ENCODE assay signal across 11 cellular contexts in the genomic region with DNA sequence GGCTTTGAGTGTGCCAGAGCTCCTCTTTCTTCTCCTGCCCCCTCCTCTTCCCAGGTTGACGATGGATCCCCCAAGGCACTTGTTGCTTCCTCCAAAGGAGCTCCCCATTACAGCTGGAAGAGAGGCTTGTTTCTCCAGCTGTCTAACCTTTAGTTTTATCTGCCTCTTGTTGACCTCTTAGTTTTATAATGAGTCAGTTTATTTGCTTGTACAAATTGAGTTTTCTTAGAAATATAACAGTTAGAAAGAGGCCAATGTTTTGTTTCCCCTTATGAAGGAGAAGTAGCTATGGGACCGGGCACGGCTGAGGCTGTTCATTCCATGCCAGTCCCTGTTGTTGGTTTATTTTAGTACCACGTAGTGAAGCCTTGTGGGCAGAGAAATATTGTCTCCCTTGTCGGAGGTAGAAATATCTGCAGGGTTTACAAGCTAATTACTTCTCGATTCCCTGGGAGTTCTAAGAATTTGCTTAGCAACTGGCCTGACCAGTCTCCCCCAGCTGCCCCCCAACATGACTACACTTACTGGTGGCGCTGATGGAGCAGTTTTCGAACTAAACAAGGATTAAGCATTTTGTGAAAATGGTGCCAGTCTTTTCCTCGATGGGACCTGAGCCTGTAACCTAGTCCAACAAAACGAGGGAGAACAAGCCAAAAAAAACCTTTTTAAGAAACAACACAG.
DNase-seq lines count a peak whose midpoint lies in the region; ATAC-seq, FAIRE-seq and TF ChIP-seq lines count a peak whose summit lies in the region.
"Had no signal": no experiment of that assay in that cellular context is flagged by ENCODE, and none has a peak within 500 bp of the region (broad histone marks: within the 10 kb centered on the region; RNA-seq: fewer than 3 reads in every experiment).

No MANE protein-coding gene starts in this region.

- CTCF ChIA-PET in AG04450 (lab: Charles Lee), result no interaction called here

- peaks cover 26 to 32% (median 29%) of the 10 kb centered on the region in 3 donors for H3K4me1 ChIP-seq in pancreas
- H3K4me1 ChIP-seq: BLaER1 had no signal

- WGBS in pancreas, 2 donors, result 12 to 14% methylated on average over 10 of the region's 10 CpGs

- POLR2A ChIA-PET in AG04450 (lab: Yijun Ruan, JAX), result no interaction called here

- no peak for TF ChIP-seq CTCF in AG04450 (IDR thresholded peaks at IDR 0.05; ENCODE audit: low read depth, low read length)
- no peak for TF ChIP-seq CTCF in VCaP (conservative IDR thresholded peaks at IDR 0.05)
- no peak for TF ChIP-seq CTCF in pancreas (IDR thresholded peaks at IDR 0.05)

- DNase-seq in AG04450 (ENCODE audit: low read depth, low spot score) (no peak), left cardiac atrium (no peak), pancreas (no peak), NCI-H524 treated with DMSO at 0.1 percent for 48 hours (lab: John Stamatoyannopoulos, UW) (no peak), NCI-H1930 (lab: John Stamatoyannopoulos, UW) (no peak)

- no peak for FAIRE-seq in pancreas (lab: Jason Lieb, UNC)

- no peaks in the 10 kb centered on the region for H3K36me3 Mint-ChIP-seq in activated T-helper 17 cell treated with anti-CD3 and anti-CD28 coated beads, Interleukin-2, amount 50 U/mL, for 72 hours (ENCODE audit: low read depth)

- no peaks in the 10 kb centered on the region for H3K36me3 ChIP-seq in pancreas
- H3K36me3 ChIP-seq: BLaER1, neutrophil had no signal

- no peak overlapping the region for H3K27ac Mint-ChIP-seq in activated T-helper 17 cell treated with anti-CD3 and anti-CD28 coated beads, Interleukin-2, amount 50 U/mL, for 72 hours
- H3K27ac Mint-ChIP-seq: stimulated activated naive CD8-positive, alpha-beta T cell treated with anti-CD3 and anti-CD28 coated beads, Interleukin-15, Interleukin-2, amounts not matched to agents 100 ng/mL and 50 ng/mL, for 24 hours had no signal

- H3K9me3 Mint-ChIP-seq in activated T-helper 17 cell treated with anti-CD3 and anti-CD28 coated beads, Interleukin-2, amount 50 U/mL, for 72 hours, result no peaks in the 10 kb centered on the region
- H3K9me3 Mint-ChIP-seq: stimulated activated naive CD8-positive, alpha-beta T cell treated with anti-CD3 and anti-CD28 coated beads, Interleukin-15, Interleukin-2, amounts not matched to agents 100 ng/mL and 50 ng/mL, for 24 hours had no signal

- H3K9me3 ChIP-seq in AG04450 (ENCODE audit: control insufficient read depth, insufficient read depth, low read length) (no peaks in the 10 kb centered on the region), pancreas (no peaks in the 10 kb centered on the region)
- H3K9me3 ChIP-seq: BLaER1, neutrophil had no signal

- ATAC-seq in left cardiac atrium (peak; percentile 43 to 65), pancreas (peak; percentile 41 to 61 (median 52)), HG02571 (IDR thresholded peaks at IDR 0.05; ENCODE audit: unreplicated experiment) (no peak)
- no peak for ATAC-seq in activated T-helper 17 cell treated with anti-CD3 and anti-CD28 coated beads, Interleukin-2, amount 50 U/mL, for 72 hours (replicated peaks)

- peaks cover 3% of the 10 kb centered on the region for H3K27me3 Mint-ChIP-seq in activated T-helper 17 cell treated with anti-CD3 and anti-CD28 coated beads, Interleukin-2, amount 50 U/mL, for 72 hours
- H3K27me3 Mint-ChIP-seq: stimulated activated naive CD8-positive, alpha-beta T cell treated with anti-CD3 and anti-CD28 coated beads, Interleukin-15, Interleukin-2, amounts not matched to agents 100 ng/mL and 50 ng/mL, for 24 hours had no signal

- no peak overlapping the region for H3K4me3 Mint-ChIP-seq in activated T-helper 17 cell treated with anti-CD3 and anti-CD28 coated beads, Interleukin-2, amount 50 U/mL, for 72 hours
- H3K4me3 Mint-ChIP-seq: stimulated activated naive CD8-positive, alpha-beta T cell treated with anti-CD3 and anti-CD28 coated beads, Interleukin-15, Interleukin-2, amounts not matched to agents 100 ng/mL and 50 ng/mL, for 24 hours had no signal

- H3K27ac ChIP-seq in AG04450 (ENCODE audit: low read depth, low read length) (peak overlapping the region; percentile 68), VCaP (peak overlapping the region; percentile 90), pancreas (peak overlapping the region; percentile 69 to 94 (median 82))
- H3K27ac ChIP-seq: BLaER1, neutrophil had no signal

- intact Hi-C loops in left cardiac atrium (cut with DNase I) (loop anchor here in 1 of 2 donors (10.0 kb wide), 1 partner anchor 150 kb away; no protein-coding TSS in a partner anchor), pancreas (cut with DNase I) (no loop called here)

- H3K4me1 Mint-ChIP-seq in activated T-helper 17 cell treated with anti-CD3 and anti-CD28 coated beads, Interleukin-2, amount 50 U/mL, for 72 hours, result no peaks in the 10 kb centered on the region

- no peaks in the 10 kb centered on the region for H3K27me3 ChIP-seq in AG04450 (ENCODE audit: control insufficient read depth, insufficient read depth, low read length)
- H3K27me3 ChIP-seq in pancreas, result no peaks in the 10 kb centered on the region
- H3K27me3 ChIP-seq: BLaER1, neutrophil had no signal

- H3K4me3 ChIP-seq in AG04450 (ENCODE audit: low read depth, low read length) (no peak overlapping the region), pancreas (peak overlapping the region in 1 of 4 donors; percentile 1)
- H3K4me3 ChIP-seq: BLaER1 had no signal

Comparison
In these comparisons a context has a peak if more than half of its experiments do, and no peak if none do; other contexts are left out.
1. ATAC-seq: peak in left cardiac atrium (2 of 2) and pancreas (4 of 4); none in HG02571 (single experiment) and activated T-helper 17 cell treated with anti-CD3 and anti-CD28 coated beads, Interleukin-2, amount 50 U/mL, for 72 hours (single experiment).
2. Peak in every context shown above with its lines, with median percentiles within 50 percentile points of each other: H3K27ac ChIP-seq.